In the genomic region with DNA sequence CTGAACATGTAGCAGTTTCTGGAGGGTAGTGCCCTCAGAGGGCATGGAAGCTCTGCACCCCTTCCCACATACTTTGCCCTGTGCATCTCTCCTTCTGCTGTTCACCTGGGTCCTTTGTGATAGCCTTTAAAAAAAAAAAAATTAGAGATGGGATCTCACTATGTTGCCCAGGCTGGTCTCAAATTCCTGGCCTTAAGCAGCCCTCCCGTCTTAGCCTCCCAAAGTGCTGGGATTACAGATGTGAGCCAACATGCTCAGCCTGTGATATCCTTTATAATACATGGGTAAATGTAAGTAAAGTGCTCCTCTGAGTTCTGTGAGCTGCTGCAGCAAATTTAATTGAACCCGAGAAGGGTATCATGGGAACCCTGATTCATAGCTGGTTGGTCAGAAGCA, we compare ENCODE assay signal across 33 cellular contexts.
"Had no signal": no experiment of that assay in that cellular context is flagged by ENCODE, and none has a peak within 500 bp of the region (broad histone marks: within the 10 kb centered on the region; RNA-seq: fewer than 3 reads in every experiment).

No MANE protein-coding gene starts in this region.

- H3K4me1 Mint-ChIP-seq: activated CD4-positive, alpha-beta T cell treated with anti-CD3 and anti-CD28 coated beads, Interleukin-2, amount 10 ng/mL, durations not matched to agents 24 days and 14 days; activated CD8-positive, alpha-beta memory T cell treated with anti-CD3 and anti-CD28 coated beads, Interleukin-2, amount 10 ng/mL, durations not matched to agents 7 days and 5 days had no signal

- H3K27me3 ChIP-seq: ascending aorta, breast epithelium, cardiac muscle cell, colonic mucosa, foreskin keratinocyte, gastrocnemius medialis, heart left ventricle had no signal

- DNase-seq: activated CD4-positive, alpha-beta memory T cell treated with anti-CD3 and anti-CD28 coated beads for 36 hours; activated CD4-positive, alpha-beta T cell treated with anti-CD3 and anti-CD28 coated beads for 36 hours; activated CD4-positive, alpha-beta T cell treated with anti-CD3 and anti-CD28 coated beads, Interleukin-2, amount 10 ng/mL, durations not matched to agents 24 days and 14 days; activated CD4-positive, CD25-positive, alpha-beta regulatory T cell; activated CD4-positive, CD25-positive, alpha-beta regulatory T cell treated with anti-CD3 and anti-CD28 coated beads, Interleukin-2, amount 50 U/mL, for 72 hours; activated CD8-positive, alpha-beta memory T cell treated with anti-CD3 and anti-CD28 coated beads, Interleukin-2, amount 10 ng/mL, durations not matched to agents 7 days and 5 days; activated CD8-positive, alpha-beta memory T cell treated with anti-CD3 and anti-CD28 coated beads, Interleukin-2, amount 50 U/mL, for 4 hours; activated CD8-positive, alpha-beta T cell treated with anti-CD3 and anti-CD28 coated beads, Interleukin-2, amount 10 ng/mL, durations not matched to agents 7 days and 5 days; activated gamma-delta T cell treated with Interleukin-2 at 50 U/mL for 16 hours; activated naive CD4-positive, alpha-beta T cell treated with anti-CD3 and anti-CD28 coated beads, Interleukin-2, amount 50 U/mL, for 16 hours; activated naive CD4-positive, alpha-beta T cell treated with Interleukin-2 at 50 U/mL for 16 hours; activated T-cell treated with anti-CD3 and anti-CD28 coated beads, Interleukin-2, amount 50 U/mL, for 1 hour; activated T-cell treated with anti-CD3 and anti-CD28 coated beads, Interleukin-2, amount 50 U/mL, for 48 hours; central memory CD4-positive, alpha-beta T cell; cerebellar nuclear complex; colonic mucosa; effector CD8-positive, alpha-beta T cell; foreskin keratinocyte; gastrocnemius medialis; glutamatergic neuron; heart left ventricle; T-cell; T-helper 9 cell; WERI-Rb-1 had no signal

- H3K27me3 Mint-ChIP-seq: activated CD4-positive, alpha-beta memory T cell treated with anti-CD3 and anti-CD28 coated beads for 36 hours; activated CD4-positive, alpha-beta T cell treated with anti-CD3 and anti-CD28 coated beads for 36 hours; activated CD4-positive, alpha-beta T cell treated with anti-CD3 and anti-CD28 coated beads, Interleukin-2, amount 10 ng/mL, durations not matched to agents 24 days and 14 days; activated CD8-positive, alpha-beta memory T cell treated with anti-CD3 and anti-CD28 coated beads, Interleukin-2, amount 10 ng/mL, durations not matched to agents 7 days and 5 days; activated naive CD8-positive, alpha-beta T cell; brain; T-cell had no signal

- H3K27ac ChIP-seq: ascending aorta, cardiac muscle cell, colonic mucosa, foreskin keratinocyte, gastrocnemius medialis, heart left ventricle, WERI-Rb-1 had no signal

- H3K4me1 ChIP-seq: breast epithelium, colonic mucosa had no signal

- H3K27ac Mint-ChIP-seq: activated CD4-positive, alpha-beta memory T cell treated with anti-CD3 and anti-CD28 coated beads for 36 hours; activated CD4-positive, alpha-beta T cell treated with anti-CD3 and anti-CD28 coated beads for 36 hours; activated CD4-positive, alpha-beta T cell treated with anti-CD3 and anti-CD28 coated beads, Interleukin-2, amount 10 ng/mL, durations not matched to agents 24 days and 14 days; activated CD8-positive, alpha-beta memory T cell treated with anti-CD3 and anti-CD28 coated beads, Interleukin-2, amount 10 ng/mL, durations not matched to agents 7 days and 5 days; activated CD8-positive, alpha-beta T cell treated with anti-CD3 and anti-CD28 coated beads, Interleukin-2, amount 10 ng/mL, durations not matched to agents 7 days and 5 days; activated naive CD8-positive, alpha-beta T cell; activated T-helper 1 cell treated with anti-CD3 and anti-CD28 coated beads, Interleukin-12 subunit alpha, Interleukin-12 subunit beta, Interleukin-2, Interleukin-4 antibody, amounts not matched to agents 30 ng/mL and 10 ng/mL and 1 ng/mL, durations not matched to agents 14 hours and 24 hours and 36 hours; activated T-helper 2 cell treated with anti-CD3 and anti-CD28 coated beads, Interferon-gamma antibody, Interleukin-2, Interleukin-4, amounts not matched to agents 10 μg/mL and 5 μg/mL and 100 μg/mL, durations not matched to agents 14 hours and 24 hours and 36 hours; T-cell; T-helper 1 cell treated with Interleukin-12 subunit alpha and Interleukin-12 subunit beta and Interleukin-4 antibody, amounts not matched to agents 30 μg/mL and 1 μg/mL, for 36 hours had no signal

- H3K4me3 ChIP-seq: ascending aorta, breast epithelium, cardiac muscle cell, colonic mucosa, gastrocnemius medialis, heart left ventricle had no signal

- ATAC-seq: activated CD4-positive, alpha-beta T cell treated with anti-CD3 and anti-CD28 coated beads for 36 hours; activated CD8-positive, alpha-beta memory T cell treated with anti-CD3 and anti-CD28 coated beads, Interleukin-2, amount 10 ng/mL, durations not matched to agents 7 days and 5 days; activated CD8-positive, alpha-beta T cell treated with anti-CD3 and anti-CD28 coated beads, Interleukin-2, amount 10 ng/mL, durations not matched to agents 7 days and 5 days; esophagus mucosa; foreskin keratinocyte; gastrocnemius medialis; T-cell had no signal

- H3K9me3 Mint-ChIP-seq: activated CD4-positive, alpha-beta memory T cell treated with anti-CD3 and anti-CD28 coated beads for 36 hours; activated CD4-positive, alpha-beta T cell treated with anti-CD3 and anti-CD28 coated beads, Interleukin-2, amount 10 ng/mL, durations not matched to agents 24 days and 14 days; activated T-helper 1 cell treated with anti-CD3 and anti-CD28 coated beads, Interleukin-12 subunit alpha, Interleukin-12 subunit beta, Interleukin-2, Interleukin-4 antibody, amounts not matched to agents 30 ng/mL and 10 ng/mL and 1 ng/mL, durations not matched to agents 14 hours and 24 hours and 36 hours; activated T-helper 2 cell treated with anti-CD3 and anti-CD28 coated beads, Interferon-gamma antibody, Interleukin-2, Interleukin-4, amounts not matched to agents 10 μg/mL and 5 μg/mL and 100 μg/mL, durations not matched to agents 14 hours and 24 hours and 36 hours; brain; T-cell; T-helper 1 cell treated with Interleukin-12 subunit alpha and Interleukin-12 subunit beta and Interleukin-4 antibody, amounts not matched to agents 30 μg/mL and 1 μg/mL, for 36 hours had no signal

- H3K9me3 ChIP-seq: ascending aorta, breast epithelium, colonic mucosa, gastrocnemius medialis, heart left ventricle had no signal

- H3K4me3 Mint-ChIP-seq: activated CD4-positive, alpha-beta memory T cell treated with anti-CD3 and anti-CD28 coated beads for 36 hours; activated CD4-positive, alpha-beta T cell treated with anti-CD3 and anti-CD28 coated beads for 36 hours; activated CD4-positive, alpha-beta T cell treated with anti-CD3 and anti-CD28 coated beads, Interleukin-2, amount 10 ng/mL, durations not matched to agents 24 days and 14 days; activated CD8-positive, alpha-beta memory T cell treated with anti-CD3 and anti-CD28 coated beads, Interleukin-2, amount 10 ng/mL, durations not matched to agents 7 days and 5 days; activated CD8-positive, alpha-beta T cell treated with anti-CD3 and anti-CD28 coated beads, Interleukin-2, amount 10 ng/mL, durations not matched to agents 7 days and 5 days; activated naive CD8-positive, alpha-beta T cell; activated T-helper 1 cell treated with anti-CD3 and anti-CD28 coated beads, Interleukin-12 subunit alpha, Interleukin-12 subunit beta, Interleukin-2, Interleukin-4 antibody, amounts not matched to agents 30 ng/mL and 10 ng/mL and 1 ng/mL, durations not matched to agents 14 hours and 24 hours and 36 hours; brain; T-cell; T-helper 1 cell treated with Interleukin-12 subunit alpha and Interleukin-12 subunit beta and Interleukin-4 antibody, amounts not matched to agents 30 μg/mL and 1 μg/mL, for 36 hours had no signal

- H3K36me3 ChIP-seq: breast epithelium, cardiac muscle cell, colonic mucosa, gastrocnemius medialis had no signal

- H3K36me3 Mint-ChIP-seq: activated naive CD8-positive, alpha-beta T cell had no signal
